ENCODE assay signal across 25 cellular contexts in the genomic region with DNA sequence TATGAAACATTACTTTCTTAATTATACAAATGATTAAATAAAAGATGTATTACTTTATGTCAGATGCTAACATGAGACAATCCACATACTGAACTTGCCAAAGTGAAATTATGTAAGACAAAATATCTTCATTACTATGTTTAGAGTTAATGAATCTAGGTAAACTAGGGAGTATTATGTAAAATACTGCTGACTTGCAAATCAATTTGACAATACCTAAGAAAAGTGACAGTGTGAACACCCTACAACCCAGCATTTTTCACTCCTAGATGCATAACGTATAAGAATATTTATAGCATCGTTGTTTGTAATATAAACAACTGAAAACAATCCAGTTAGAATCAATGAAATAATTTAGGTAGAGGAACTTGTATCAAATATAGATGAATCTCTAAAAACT.
"Had no signal": no experiment of that assay in that cellular context is flagged by ENCODE, and none has a peak within 500 bp of the region (broad histone marks: within the 10 kb centered on the region; RNA-seq: fewer than 3 reads in every experiment).

No MANE protein-coding gene starts in this region.

- H3K4me2 ChIP-seq: hepatocyte had no signal

- H3K4me3 ChIP-seq: colonic mucosa, esophagus squamous epithelium, gastroesophageal sphincter, heart left ventricle, hepatocyte, left lung, lower lobe of right lung, mucosa of descending colon had no signal

- H3K27ac ChIP-seq: colonic mucosa, epithelial cell of prostate, esophagus squamous epithelium, gastroesophageal sphincter, heart left ventricle, hepatocyte, left lung, lower lobe of right lung had no signal

- ATAC-seq: effector memory CD8-positive, alpha-beta T cell; esophagus mucosa; gastroesophageal sphincter; heart left ventricle; left cardiac atrium; left lung; left ventricle myocardium superior; lower lobe of right lung; mucosa of descending colon had no signal

- H3K79me2 ChIP-seq: hepatocyte had no signal

- H3K4me1 ChIP-seq: colonic mucosa, esophagus squamous epithelium, gastroesophageal sphincter, heart left ventricle, left lung, lower lobe of right lung had no signal

- H2AFZ ChIP-seq: hepatocyte had no signal

- H3K36me3 ChIP-seq: colonic mucosa, esophagus squamous epithelium, gastroesophageal sphincter, heart left ventricle, left lung, lower lobe of right lung had no signal

- H3K9me3 ChIP-seq: colonic mucosa, esophagus squamous epithelium, gastroesophageal sphincter, left lung, lower lobe of right lung, mucosa of descending colon had no signal

- FAIRE-seq: endometrium, frontal cortex, keratinocyte had no signal

- DNase-seq: colonic mucosa; cortex of kidney; effector CD8-positive, alpha-beta T cell; effector memory CD8-positive, alpha-beta T cell; endodermal cell; erythroblast; esophagus squamous epithelium; foreskin fibroblast; heart left ventricle; hypothalamus; immature natural killer cell; left cardiac atrium; left lung; left ventricle myocardium superior; lower lobe of right lung; mesenchymal stem cell; mucosa of descending colon; naive B cell had no signal

- H3K27me3 ChIP-seq: colonic mucosa, esophagus squamous epithelium, gastroesophageal sphincter, heart left ventricle, hepatocyte, left lung had no signal
